13 cellular contexts compared by ENCODE assay signal in genomic region chr16:67053767-67054334, GRCh38. TPM values are rescaled to one million over a fixed set of nuclear protein-coding genes. Genes with fewer than 3 reads are reported as not detected.
A peak's percentile ranks its signal among the peaks of the same experiment; 100 is the strongest.
DNase-seq lines count a peak whose midpoint lies in the region; ATAC-seq and TF ChIP-seq lines count a peak whose summit lies in the region.
"Had no signal": no experiment of that assay in that cellular context is flagged by ENCODE, and none has a peak within 500 bp of the region (broad histone marks: within the 10 kb centered on the region; RNA-seq: fewer than 3 reads in every experiment).

No MANE protein-coding gene starts in this region.

- no peaks in the 10 kb centered on the region for H3K9me3 Mint-ChIP-seq in activated CD8-positive, alpha-beta memory T cell treated with anti-CD3 and anti-CD28 coated beads, Interleukin-2, amount 10 ng/mL, durations not matched to agents 7 days and 5 days (ENCODE audit: low read depth)
- H3K9me3 Mint-ChIP-seq: neural crest cell had no signal

- H3K4me3 ChIP-seq in epithelial cell of esophagus (ENCODE audit: low read length) (no peak overlapping the region), spleen (peak overlapping the region in 2 of 8 donors; percentile 3 to 40), left lung (no peak overlapping the region)
- H3K4me3 ChIP-seq: A549, heart right ventricle, SK-N-MC had no signal

- TF ChIP-seq CTCF in epithelial cell of esophagus (IDR thresholded peaks at IDR 0.05; ENCODE audit: insufficient read depth, low read depth, low read length, missing control alignments) (no peak), spleen (IDR thresholded peaks at IDR 0.05 in 8 of 11, conservative IDR thresholded peaks at IDR 0.05 in 3 of 11) (no peak), left lung (IDR thresholded peaks at IDR 0.05) (no peak)

- ATAC-seq in activated CD8-positive, alpha-beta memory T cell treated with anti-CD3 and anti-CD28 coated beads, Interleukin-2, amount 10 ng/mL, durations not matched to agents 7 days and 5 days: peak; percentile 20
- ATAC-seq in T-helper 17 cell (peak; percentile 18), left lung (no peak), HG02623 (IDR thresholded peaks at IDR 0.05; ENCODE audit: unreplicated experiment) (no peak)
- ATAC-seq: A549, heart right ventricle had no signal

- H3K4me1 ChIP-seq in spleen: peaks cover 4 to 49% (median 18%) of the 10 kb centered on the region in 6 donors
- H3K4me1 ChIP-seq in left lung: peaks cover 0 to 11% of the 10 kb centered on the region in 2 donors

- H3K4me1 Mint-ChIP-seq in activated CD8-positive, alpha-beta memory T cell treated with anti-CD3 and anti-CD28 coated beads, Interleukin-2, amount 10 ng/mL, durations not matched to agents 7 days and 5 days: peaks cover 55% of the 10 kb centered on the region
- H3K4me1 Mint-ChIP-seq in T-helper 17 cell: peaks cover 27% of the 10 kb centered on the region

- H3K27ac ChIP-seq in spleen: peak overlapping the region in 5 of 8 donors; percentile 5 to 34 (median 26)
- peak overlapping the region in 1 of 2 donors; percentile 28 for H3K27ac ChIP-seq in left lung
- H3K27ac ChIP-seq: A549, SK-N-MC had no signal

- CTCF ChIA-PET in activated CD8-positive, alpha-beta memory T cell treated with anti-CD3 and anti-CD28 coated beads, Interleukin-2, amount 10 ng/mL, durations not matched to agents 7 days and 5 days (lab: Charles Lee): interaction anchor here (0.7 to 2.7 kb wide), 12 partner anchors 9 to 173 kb away, joined by 3 to 14 read pairs (median 4); partner anchors contain the start of genes CES3, FBXL8, TMEM208 and TRADD

- no peak for DNase-seq in activated CD8-positive, alpha-beta memory T cell treated with anti-CD3 and anti-CD28 coated beads, Interleukin-2, amount 10 ng/mL, durations not matched to agents 7 days and 5 days
- no peak for DNase-seq in activated CD8-positive, alpha-beta memory T cell treated with anti-CD3 and anti-CD28 coated beads, Interleukin-2, amount 50 U/mL, for 4 hours
- DNase-seq in T-helper 17 cell (no peak), epithelial cell of esophagus (ENCODE audit: low read depth) (peak; percentile 22), spleen (no peak), SHP77 (lab: John Stamatoyannopoulos, UW) (no peak), left lung (no peak)
- DNase-seq: heart right ventricle, MV-4-11 had no signal

- H3K36me3 ChIP-seq in spleen (peaks cover 0 to 11% (median 0%) of the 10 kb centered on the region in 6 donors), left lung (no peaks in the 10 kb centered on the region)

- no peak for TF ChIP-seq POLR2A in spleen (IDR thresholded peaks at IDR 0.05)

- H3K9me3 ChIP-seq in T-helper 17 cell (ENCODE audit: control insufficient read depth, low read length, poor library complexity, severe bottlenecking) (no peaks in the 10 kb centered on the region), spleen (no peaks in the 10 kb centered on the region), left lung (no peaks in the 10 kb centered on the region)
- H3K9me3 ChIP-seq: A549 had no signal

- WGBS in spleen, 5 donors: 53 to 70% (median 59%) methylated on average over 4 of the region's 4 CpGs

- intact Hi-C loops in spleen (cut with DNase I; ENCODE audit: low total_unique reads) (no loop called here), left lung (cut with DNase I) (no loop called here)

- H3K27ac Mint-ChIP-seq in activated CD8-positive, alpha-beta memory T cell treated with anti-CD3 and anti-CD28 coated beads, Interleukin-2, amount 10 ng/mL, durations not matched to agents 7 days and 5 days: peak overlapping the region; percentile 97
- H3K27ac Mint-ChIP-seq in T-helper 17 cell: peak overlapping the region; percentile 98

- H3K4me3 Mint-ChIP-seq in activated CD8-positive, alpha-beta memory T cell treated with anti-CD3 and anti-CD28 coated beads, Interleukin-2, amount 10 ng/mL, durations not matched to agents 7 days and 5 days: peak overlapping the region; percentile 77
- peak overlapping the region; percentile 89 for H3K4me3 Mint-ChIP-seq in T-helper 17 cell
- H3K4me3 Mint-ChIP-seq: neural crest cell had no signal

- H3K27me3 ChIP-seq in spleen (replicated peaks in 1 of 7) (no peaks in the 10 kb centered on the region), left lung (no peaks in the 10 kb centered on the region)
- H3K27me3 ChIP-seq: heart right ventricle had no signal

- no peaks in the 10 kb centered on the region for H3K27me3 Mint-ChIP-seq in activated CD8-positive, alpha-beta memory T cell treated with anti-CD3 and anti-CD28 coated beads, Interleukin-2, amount 10 ng/mL, durations not matched to agents 7 days and 5 days
- H3K27me3 Mint-ChIP-seq in T-helper 17 cell: no peaks in the 10 kb centered on the region

- H3K36me3 Mint-ChIP-seq in activated CD8-positive, alpha-beta memory T cell treated with anti-CD3 and anti-CD28 coated beads, Interleukin-2, amount 10 ng/mL, durations not matched to agents 7 days and 5 days: peaks cover 30% of the 10 kb centered on the region
- H3K36me3 Mint-ChIP-seq in T-helper 17 cell (ENCODE audit: low read depth): peaks cover 3% of the 10 kb centered on the region

RNA-seq across cellular contexts. Expression of gene CBFB, which starts 24.9 kb away (rescaled TPM):
- total RNA-seq in activated CD8-positive, alpha-beta memory T cell treated with anti-CD3 and anti-CD28 coated beads, Interleukin-2, amount 10 ng/mL, durations not matched to agents 7 days and 5 days: 100 to 1,000 TPM; 180 to 196 TPM
- total RNA-seq in T-helper 17 cell: 10 to 100 TPM; 78.5 to 85.4 TPM
- 10 to 100 TPM; 55.8 to 80.4 (median 58.6) TPM for total RNA-seq in spleen
- 10 to 100 TPM; 22.7 to 35.1 (median 29.1) TPM for polyA plus RNA-seq in spleen
- total RNA-seq in left lung: 10 to 100 TPM; 46.8 to 47.6 TPM

RNA-seq across cellular contexts. Expression of gene PHAF1, which starts 55.9 kb away (rescaled TPM):
- 10 to 100 TPM; 14.2 to 15.2 TPM for total RNA-seq in activated CD8-positive, alpha-beta memory T cell treated with anti-CD3 and anti-CD28 coated beads, Interleukin-2, amount 10 ng/mL, durations not matched to agents 7 days and 5 days
- total RNA-seq in T-helper 17 cell (10 to 100 TPM; 11.9 to 17.0 TPM), spleen (10 to 100 TPM; 15.3 to 44.0 (median 19.8) TPM), left lung (10 to 100 TPM; 12.3 to 21.7 TPM)
- 10 to 100 TPM in 1 of 3 donors, 1 to 10 TPM in 2; 5.5 to 10.3 (median 9.9) TPM for polyA plus RNA-seq in spleen

Comparison
In these comparisons a context has a peak if more than half of its experiments do, and no peak if none do; other contexts are left out.
1. ATAC-seq: peak in activated CD8-positive, alpha-beta memory T cell treated with anti-CD3 and anti-CD28 coated beads, Interleukin-2, amount 10 ng/mL, durations not matched to agents 7 days and 5 days (single experiment) and T-helper 17 cell (single experiment); none in left lung (single experiment) and HG02623 (single experiment).